Comparison of ENCODE assay signal across 7 cellular contexts in genomic region chr3:83928391-83928790, GRCh38.
A peak's percentile ranks its signal among the peaks of the same experiment; 100 is the strongest.
DNase-seq lines count a peak whose midpoint lies in the region; ATAC-seq and TF ChIP-seq lines count a peak whose summit lies in the region.

No MANE protein-coding gene starts in this region.

- peak; percentile 69 for ATAC-seq in HG02759 (IDR thresholded peaks at IDR 0.05; ENCODE audit: unreplicated experiment)

- DNase-seq in SK-N-DZ (ENCODE audit: low spot score) = peak; percentile 18
- peak; percentile 38 for DNase-seq in iris pigment epithelial cell (ENCODE audit: low read depth)
- DNase-seq in activated effector memory CD4-positive, alpha-beta T cell treated with Interleukin-2 at 50 U/mL for 16 hours = no peak
- DNase-seq in posterior vena cava (ENCODE audit: low spot score) = no peak
- no peak for DNase-seq in SHP77 treated with DMSO at 0.1 percent for 48 hours (lab: John Stamatoyannopoulos, UW)

- peak; percentile 57; the same call in 2 of the 3 replicates for TF ChIP-seq CTCF in GM12872 (IDR thresholded peaks at IDR 0.05; ENCODE audit: insufficient read depth, low read depth, low read length)

- intact Hi-C loops in posterior vena cava (cut with DNase I) = no loop called here

Comparison
In these comparisons a context has a peak if more than half of its experiments do, and no peak if none do; other contexts are left out.
1. DNase-seq: peak in SK-N-DZ (single experiment) and iris pigment epithelial cell (single experiment); none in activated effector memory CD4-positive, alpha-beta T cell treated with Interleukin-2 at 50 U/mL for 16 hours (single experiment), posterior vena cava (single experiment) and SHP77 treated with DMSO at 0.1 percent for 48 hours (single experiment).